In the genomic region with DNA sequence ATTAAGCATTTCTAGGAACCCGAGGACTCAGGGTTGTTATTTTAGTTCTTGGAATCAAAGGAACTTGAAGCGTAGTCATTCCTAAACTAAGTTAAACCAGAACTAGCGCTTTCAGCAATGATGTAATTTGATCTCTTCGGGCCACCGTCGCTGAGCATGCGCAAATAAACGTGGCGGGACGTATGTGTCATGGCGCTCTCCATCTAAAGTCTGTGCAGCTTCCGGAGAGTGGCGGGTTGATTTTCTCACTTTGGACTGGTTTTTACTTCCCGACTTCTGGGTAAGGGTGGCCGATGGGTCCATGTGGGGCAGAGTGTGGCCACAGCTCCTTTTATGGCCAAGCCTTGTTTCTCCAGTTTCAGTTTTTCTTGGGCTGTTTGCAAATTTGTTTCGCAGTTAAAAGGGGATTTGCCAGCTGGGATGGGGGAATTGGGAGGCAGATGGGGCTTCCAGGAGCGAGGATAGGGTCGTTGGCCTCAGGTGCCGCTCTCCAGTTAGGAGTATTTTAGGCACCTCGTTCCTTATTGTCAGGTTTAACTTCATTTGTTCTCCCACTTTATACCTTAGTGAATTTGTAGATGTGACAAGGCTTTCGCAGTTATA, we compare ENCODE assay signal across 8 cellular contexts. TPM values are rescaled to one million over a fixed set of nuclear protein-coding genes. Genes with fewer than 3 reads are reported as not detected.
DNase-seq lines count a peak whose midpoint lies in the region; ATAC-seq and TF ChIP-seq lines count a peak whose summit lies in the region.

TSS of gene CDKAL1 (plus strand) at position 163 of the 603 bp plus-strand sequence. CDS start 11,894 bp downstream, outside the sequence.

- DNase-seq in GM13976 (ENCODE audit: low spot score) (peak; percentile 73), NCI-H146 treated with DMSO at 0.1 percent for 48 hours (lab: John Stamatoyannopoulos, UW; ENCODE audit: unreplicated experiment) (peak; percentile 72), amniotic stem cell (lab: John Stamatoyannopoulos, UW) (peak; percentile 82), left ventricle myocardium superior (peak; percentile 90), prostate gland (ENCODE audit: low spot score) (peak; percentile 87)

- H3K4me3 ChIP-seq in prostate gland (peak within 1 kb of the TSS; percentile 61 to 80), urinary bladder (ENCODE audit: low read depth, low read length) (peak within 1 kb of the TSS; percentile 76)

- TF ChIP-seq CTCF in GM13976 (IDR thresholded peaks at IDR 0.05; ENCODE audit: borderline replicate concordance, control extremely low read depth, extremely low read depth, insufficient read depth, missing control alignments) (no peak), prostate gland (IDR thresholded peaks at IDR 0.05) (peak in 1 of 4 experiments; percentile 22)

- no peak for TF ChIP-seq POLR2A in prostate gland (IDR thresholded peaks at IDR 0.05)

- WGBS in prostate gland, result under 1% methylated on average over 21 of the region's 21 CpGs
- WGBS in urinary bladder, result under 1% methylated on average over 21 of the region's 21 CpGs

- in situ Hi-C loops in GM13976 (cut with MboI; ENCODE audit: low sequenced_read_pairs, unreplicated experiment), result loop anchor here (5.0 kb wide), 1 partner anchor 242 kb away; no protein-coding TSS in a partner anchor

- H3K4me1 ChIP-seq in prostate gland (replicated peaks) (no peaks in the 10 kb centered on the region), urinary bladder (ENCODE audit: insufficient read depth) (no peaks in the 10 kb centered on the region)

- H3K36me3 ChIP-seq in prostate gland (no peaks in the 10 kb centered on the region), urinary bladder (ENCODE audit: insufficient read depth) (no peaks in the 10 kb centered on the region)

- peak within 1 kb of the TSS; percentile 69 to 86 for H3K27ac ChIP-seq in prostate gland
- H3K27ac ChIP-seq in urinary bladder (ENCODE audit: low read depth), result peak within 1 kb of the TSS; percentile 26

- intact Hi-C loops in T-helper 1 cell treated with Interleukin-12 subunit alpha and Interleukin-12 subunit beta and Interleukin-4 antibody, amounts not matched to agents 30 ng/mL and 1 ng/mL, for 36 hours (cut with micrococcal nuclease), result loop anchor here (1.0 to 2.0 kb wide), 7 partner anchors 9 to 1055 kb away; partner anchors contain the start of genes E2F3 and MBOAT1
- intact Hi-C loops in left ventricle myocardium superior (cut with micrococcal nuclease) (loop anchor here (5.0 kb wide), 1 partner anchor 132 kb away; the partner anchor contains the start of gene E2F3), prostate gland (cut with DNase I) (loop anchor here (5.0 kb wide), 1 partner anchor 442 kb away; no protein-coding TSS in a partner anchor)

- H3K27me3 ChIP-seq in prostate gland (replicated peaks; ENCODE audit: insufficient read depth), result no peaks in the 10 kb centered on the region

- ATAC-seq in HG02870 (IDR thresholded peaks at IDR 0.05; ENCODE audit: unreplicated experiment), result peak; percentile 83
- ATAC-seq in left ventricle myocardium superior, result peak; percentile 96

- H3K9me3 ChIP-seq in prostate gland, result no peaks in the 10 kb centered on the region

RNA-seq across cellular contexts. Expression of gene CDKAL1, which starts in this region (rescaled TPM):
- total RNA-seq in T-helper 1 cell treated with Interleukin-12 subunit alpha and Interleukin-12 subunit beta and Interleukin-4 antibody, amounts not matched to agents 30 ng/mL and 1 ng/mL, for 36 hours, result 30.6 and 31.4 TPM in 2 replicates
- total RNA-seq in left ventricle myocardium superior (9.9 TPM), prostate gland (10 to 100 TPM; 12.1 to 19.0 TPM), urinary bladder (44.1 TPM)
- polyA plus RNA-seq in urinary bladder, result 5.8 TPM

Comparison
In these comparisons a context has a peak if more than half of its experiments do, and no peak if none do; other contexts are left out.
1. Peak in every context shown above with its lines: DNase-seq, ATAC-seq, H3K4me3 ChIP-seq and H3K27ac ChIP-seq.